Comparison of ENCODE assay signal across 26 cellular contexts in genomic region chr4:153081181-153081580, GRCh38.
"Had no signal": no experiment of that assay in that cellular context is flagged by ENCODE, and none has a peak within 500 bp of the region (broad histone marks: within the 10 kb centered on the region; RNA-seq: fewer than 3 reads in every experiment).

No MANE protein-coding gene starts in this region.

- DNase-seq: activated CD4-positive, alpha-beta memory T cell treated with anti-CD3 and anti-CD28 coated beads for 36 hours; activated CD4-positive, alpha-beta T cell treated with anti-CD3 and anti-CD28 coated beads for 36 hours; activated CD4-positive, CD25-positive, alpha-beta regulatory T cell; activated CD4-positive, CD25-positive, alpha-beta regulatory T cell treated with anti-CD3 and anti-CD28 coated beads, Interleukin-2, amount 50 U/mL, for 72 hours; activated CD8-positive, alpha-beta T cell treated with anti-CD3 and anti-CD28 coated beads, Interleukin-2, amount 10 ng/mL, durations not matched to agents 7 days and 5 days; activated effector memory CD4-positive, alpha-beta T cell treated with Interleukin-2 at 50 U/mL for 16 hours; activated gamma-delta T cell treated with Interleukin-2 at 50 U/mL for 16 hours; activated naive CD4-positive, alpha-beta T cell treated with anti-CD3 and anti-CD28 coated beads, Interleukin-2, amount 50 U/mL, for 16 hours; activated naive CD4-positive, alpha-beta T cell treated with Interleukin-2 at 50 U/mL for 16 hours; activated T-cell treated with anti-CD3 and anti-CD28 coated beads, Interleukin-2, amount 50 U/mL, for 4 hours; brain microvascular endothelial cell; dorsolateral prefrontal cortex; effector memory CD8-positive, alpha-beta T cell; foreskin melanocyte; heart right ventricle; T-helper 2 cell had no signal

- H3K27me3 ChIP-seq: ascending aorta, brain microvascular endothelial cell, esophagus muscularis mucosa, gastroesophageal sphincter, heart right ventricle, hepatocyte had no signal

- H3K4me3 ChIP-seq: ascending aorta, coronary artery, dorsolateral prefrontal cortex, esophagus muscularis mucosa, gastroesophageal sphincter, heart right ventricle, hepatocyte had no signal

- H3K27me3 Mint-ChIP-seq: activated CD4-positive, alpha-beta memory T cell treated with anti-CD3 and anti-CD28 coated beads for 36 hours; activated naive CD8-positive, alpha-beta T cell; activated T-helper 17 cell treated with anti-CD3 and anti-CD28 coated beads, Interleukin-2, amount 50 U/mL, for 72 hours had no signal

- H3K36me3 Mint-ChIP-seq: activated CD4-positive, alpha-beta memory T cell treated with anti-CD3 and anti-CD28 coated beads for 36 hours; activated naive CD8-positive, alpha-beta T cell had no signal

- H3K36me3 ChIP-seq: ascending aorta, brain microvascular endothelial cell, esophagus muscularis mucosa, gastroesophageal sphincter, heart right ventricle had no signal

- H3K27ac Mint-ChIP-seq: activated CD4-positive, alpha-beta memory T cell treated with anti-CD3 and anti-CD28 coated beads for 36 hours; activated CD4-positive, alpha-beta T cell treated with anti-CD3 and anti-CD28 coated beads for 36 hours; activated CD4-positive, alpha-beta T cell treated with anti-CD3 and anti-CD28 coated beads, Interleukin-2, amount 10 ng/mL, durations not matched to agents 24 days and 14 days; activated naive CD8-positive, alpha-beta T cell; activated T-helper 17 cell treated with anti-CD3 and anti-CD28 coated beads, Interleukin-2, amount 50 U/mL, for 72 hours; dendritic cell treated with granulocyte-macrophage colony-stimulating factor and Interleukin-4, amounts not matched to agents 40 ng/mL and 50 ng/mL, for 4 days had no signal

- H3K9me3 ChIP-seq: ascending aorta, esophagus muscularis mucosa had no signal

- H3K4me3 Mint-ChIP-seq: activated CD4-positive, alpha-beta memory T cell treated with anti-CD3 and anti-CD28 coated beads for 36 hours; activated CD4-positive, alpha-beta T cell treated with anti-CD3 and anti-CD28 coated beads for 36 hours; activated CD4-positive, alpha-beta T cell treated with anti-CD3 and anti-CD28 coated beads, Interleukin-2, amount 10 ng/mL, durations not matched to agents 24 days and 14 days; activated CD8-positive, alpha-beta T cell treated with anti-CD3 and anti-CD28 coated beads, Interleukin-2, amount 10 ng/mL, durations not matched to agents 7 days and 5 days; activated naive CD8-positive, alpha-beta T cell; activated T-cell treated with anti-CD3 and anti-CD28 coated beads, Interleukin-2, amount 50 U/mL, for 4 hours; activated T-helper 17 cell treated with anti-CD3 and anti-CD28 coated beads, Interleukin-2, amount 50 U/mL, for 72 hours; central memory CD8-positive, alpha-beta T cell; dendritic cell treated with granulocyte-macrophage colony-stimulating factor and Interleukin-4, amounts not matched to agents 40 ng/mL and 50 ng/mL, for 4 days; effector memory CD8-positive, alpha-beta T cell had no signal

- H3K4me2 ChIP-seq: hepatocyte had no signal

- H3K27ac ChIP-seq: ascending aorta, brain microvascular endothelial cell, coronary artery, dorsolateral prefrontal cortex, esophagus muscularis mucosa, gastroesophageal sphincter, heart right ventricle, hepatocyte had no signal

- H3K9me3 Mint-ChIP-seq: activated CD4-positive, alpha-beta memory T cell treated with anti-CD3 and anti-CD28 coated beads for 36 hours; activated CD4-positive, alpha-beta T cell treated with anti-CD3 and anti-CD28 coated beads, Interleukin-2, amount 10 ng/mL, durations not matched to agents 24 days and 14 days; activated T-cell treated with anti-CD3 and anti-CD28 coated beads, Interleukin-2, amount 50 U/mL, for 4 hours; activated T-helper 17 cell treated with anti-CD3 and anti-CD28 coated beads, Interleukin-2, amount 50 U/mL, for 72 hours; central memory CD8-positive, alpha-beta T cell; dendritic cell treated with granulocyte-macrophage colony-stimulating factor and Interleukin-4, amounts not matched to agents 40 ng/mL and 50 ng/mL, for 4 days; effector memory CD8-positive, alpha-beta T cell had no signal
